ENCODE assay signal across 9 cellular contexts in the genomic region with DNA sequence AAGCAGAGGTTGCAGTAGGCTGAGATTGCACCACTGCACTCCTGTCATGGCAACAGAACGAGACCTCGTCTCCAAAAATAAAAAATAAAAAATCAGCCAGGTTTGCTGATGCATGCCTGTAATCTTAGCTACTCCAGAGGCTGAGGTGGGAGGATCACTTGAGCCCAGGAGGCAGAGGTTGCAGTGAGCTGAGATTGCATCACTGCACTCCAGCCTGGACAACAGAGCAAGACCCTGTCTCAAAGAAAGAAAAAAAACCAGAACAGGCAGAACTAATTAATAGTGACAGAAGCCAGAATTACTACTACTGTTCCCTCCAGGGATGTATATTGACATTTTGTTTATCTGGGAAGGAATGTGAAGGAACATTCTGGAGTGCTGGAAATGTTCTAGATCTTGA. TPM values are rescaled to one million over a fixed set of nuclear protein-coding genes. Genes with fewer than 3 reads are reported as not detected.
"Had no signal": no experiment of that assay in that cellular context is flagged by ENCODE, and none has a peak within 500 bp of the region (broad histone marks: within the 10 kb centered on the region; RNA-seq: fewer than 3 reads in every experiment).

No MANE protein-coding gene starts in this region.

RNA-seq across cellular contexts. Expression of gene SCUBE2, which starts 7.1 kb away (rescaled TPM):
- total RNA-seq: activated B cell treated with CpG ODN at 0.5 μM for 24 hours; activated CD4-positive, alpha-beta memory T cell treated with anti-CD3 and anti-CD28 coated beads for 36 hours; activated CD4-positive, alpha-beta memory T cell treated with anti-CD3 and anti-CD28 coated beads, Interleukin-2, amount 10 ng/mL, durations not matched to agents 7 days and 5 days; activated CD4-positive, alpha-beta T cell treated with anti-CD3 and anti-CD28 coated beads for 36 hours; activated CD4-positive, alpha-beta T cell treated with anti-CD3 and anti-CD28 coated beads, Interleukin-2, amount 10 ng/mL, durations not matched to agents 24 days and 14 days; activated CD8-positive, alpha-beta memory T cell treated with anti-CD3 and anti-CD28 coated beads for 36 hours; activated CD8-positive, alpha-beta memory T cell treated with anti-CD3 and anti-CD28 coated beads, Interleukin-2, amount 10 ng/mL, durations not matched to agents 7 days and 5 days; activated CD8-positive, alpha-beta T cell treated with anti-CD3 and anti-CD28 coated beads for 36 hours; T-helper 1 cell treated with Interleukin-12 subunit alpha and Interleukin-12 subunit beta and Interleukin-4 antibody, amounts not matched to agents 30 ng/mL and 1 ng/mL, for 36 hours had no signal
